Comparison of ENCODE assay signal across 8 cellular contexts in genomic region chr3:52220380-52221026, GRCh38. TPM values are rescaled to one million over a fixed set of nuclear protein-coding genes. Genes with fewer than 3 reads are reported as not detected.
DNase-seq lines count a peak whose midpoint lies in the region; ATAC-seq and TF ChIP-seq lines count a peak whose summit lies in the region.

No MANE protein-coding gene starts in this region.

- H3K9me3 Mint-ChIP-seq in CD8-positive, alpha-beta T cell, result no peaks in the 10 kb centered on the region
- H3K9me3 Mint-ChIP-seq in activated B cell treated with CpG ODN at 0.5 μM for 24 hours, result no peaks in the 10 kb centered on the region

- POLR2A ChIA-PET in CD8-positive, alpha-beta T cell (lab: Charles Lee), result interaction anchor here (0.6 to 3.7 kb wide), 18 partner anchors 9 to 738 kb away, joined by 3 to 29 read pairs (median 4); partner anchors contain the start of genes GLYCTK, TWF2 and WDR82
- POLR2A ChIA-PET in activated B cell treated with CpG ODN at 0.5 μM for 24 hours (lab: Charles Lee), result interaction anchor here (0.6 to 5.1 kb wide), 12 partner anchors 9 to 236 kb away, joined by 3 to 51 read pairs (median 5); partner anchors contain the start of genes ALAS1, GLYCTK, PPM1M and WDR82

- no peaks in the 10 kb centered on the region for H3K36me3 ChIP-seq in CD8-positive, alpha-beta T cell (ENCODE audit: insufficient read depth, low read length)

- peak; percentile 58 for ATAC-seq in CD8-positive, alpha-beta T cell
- peak; percentile 59 for ATAC-seq in activated B cell treated with CpG ODN at 0.5 μM for 24 hours (ENCODE audit: low read depth)

- DNase-seq in CD8-positive, alpha-beta T cell, result peak; percentile 75 to 96 (median 85)
- DNase-seq in HCEC 1CT, result peak; percentile 65
- peak; percentile 33 for DNase-seq in NCI-H2196 treated with DMSO at 0.1 percent for 48 hours (lab: John Stamatoyannopoulos, UW; ENCODE audit: unreplicated experiment)
- peak; percentile 80 for DNase-seq in activated B cell treated with CpG ODN at 0.5 μM for 24 hours
- peak; percentile 72 to 84 for DNase-seq in T47D (ENCODE audit: low read depth in 1 of 2, low spot score in 1 of 2)
- DNase-seq in islet precursor cell, result peak; percentile 92
- peak; percentile 83 to 86 (median 86) for DNase-seq in stimulated activated CD4-positive, alpha-beta T cell treated with anti-CD3 and anti-CD28 coated beads, Interleukin-1b, Interleukin-23, amount 100 ng/mL, for 24 hours (ENCODE audit: low read depth in 4 of 4, low spot score in 1 of 4)
- no peak for DNase-seq in mesenteric fat pad (ENCODE audit: low spot score)

- in situ Hi-C loops in T47D (cut with HindIII; ENCODE audit: low pct_unique_long_range_greater_than_20kb, low sequenced_read_pairs), result no loop called here

- H3K4me3 Mint-ChIP-seq in CD8-positive, alpha-beta T cell, result peak overlapping the region; percentile 65
- H3K4me3 Mint-ChIP-seq in activated B cell treated with CpG ODN at 0.5 μM for 24 hours, result peak overlapping the region; percentile 50

- intact Hi-C loops in CD8-positive, alpha-beta T cell (cut with DNase I, micrococcal nuclease), result loop anchor here (1.0 to 10.0 kb wide), 6 partner anchors 18 to 227 kb away; partner anchors contain the start of genes ALAS1 (in 1 of the 2), DUSP7 (in 1 of the 2) and TWF2 (in 1 of the 2)
- intact Hi-C loops in activated B cell treated with CpG ODN at 0.5 μM for 24 hours (cut with micrococcal nuclease), result loop anchor here (1.0 to 5.0 kb wide), 5 partner anchors 19 to 218 kb away; partner anchors contain the start of genes TWF2 and WDR82

- H3K27me3 Mint-ChIP-seq in CD8-positive, alpha-beta T cell (ENCODE audit: low read depth), result no peaks in the 10 kb centered on the region
- H3K27me3 Mint-ChIP-seq in activated B cell treated with CpG ODN at 0.5 μM for 24 hours, result no peaks in the 10 kb centered on the region

- H3K9me3 ChIP-seq in CD8-positive, alpha-beta T cell (ENCODE audit: low read length), result no peaks in the 10 kb centered on the region

- H3K4me1 ChIP-seq in CD8-positive, alpha-beta T cell (ENCODE audit: insufficient read depth, low read length), result peaks cover 92% of the 10 kb centered on the region

- H3K27ac Mint-ChIP-seq in CD8-positive, alpha-beta T cell, result peak overlapping the region; percentile 70
- peak overlapping the region; percentile 53 for H3K27ac Mint-ChIP-seq in activated B cell treated with CpG ODN at 0.5 μM for 24 hours

- peak; percentile 70 for TF ChIP-seq CTCF in CD8-positive, alpha-beta T cell (IDR thresholded peaks at IDR 0.05)
- TF ChIP-seq CTCF in activated B cell treated with CpG ODN at 0.5 μM for 24 hours (IDR thresholded peaks at IDR 0.05), result no peak

- CTCF ChIA-PET in CD8-positive, alpha-beta T cell (lab: Charles Lee), result interaction anchor here (0.6 to 12.4 kb wide), 49 partner anchors 9 to 258 kb away, joined by 3 to 263 read pairs (median 6); partner anchors contain the start of genes ALAS1, GLYCTK, PPM1M and TWF2
- CTCF ChIA-PET in activated B cell treated with CpG ODN at 0.5 μM for 24 hours (lab: Charles Lee), result interaction anchor here (0.6 to 5.1 kb wide), 22 partner anchors 8 to 227 kb away, joined by 3 to 58 read pairs (median 4); partner anchors contain the start of genes GLYCTK, TWF2 and WDR82

- peaks cover 85% of the 10 kb centered on the region for H3K4me1 Mint-ChIP-seq in CD8-positive, alpha-beta T cell (ENCODE audit: low read depth)
- peaks cover 88% of the 10 kb centered on the region for H3K4me1 Mint-ChIP-seq in activated B cell treated with CpG ODN at 0.5 μM for 24 hours

- H3K27ac ChIP-seq in CD8-positive, alpha-beta T cell (ENCODE audit: low read depth, low read length), result no peak overlapping the region

- H3K27me3 ChIP-seq in CD8-positive, alpha-beta T cell (ENCODE audit: insufficient read depth, low read length), result no peaks in the 10 kb centered on the region

- H3K4me3 ChIP-seq in CD8-positive, alpha-beta T cell (ENCODE audit: low read depth, low read length), result no peak overlapping the region

- H3K36me3 Mint-ChIP-seq in CD8-positive, alpha-beta T cell, result peaks cover 9% of the 10 kb centered on the region
- H3K36me3 Mint-ChIP-seq in activated B cell treated with CpG ODN at 0.5 μM for 24 hours (ENCODE audit: low read depth), result peaks cover 53% of the 10 kb centered on the region

RNA-seq across cellular contexts. Expression of gene TLR9, which starts 4.9 kb away (rescaled TPM):
- under 1 TPM in 1 of 2 experiments, not detected in 1; 0.33 TPM for total RNA-seq in CD8-positive, alpha-beta T cell
- total RNA-seq in activated B cell treated with CpG ODN at 0.5 μM for 24 hours (10.4 and 11.4 TPM in 2 replicates), mesenteric fat pad (0.19 TPM)

RNA-seq across cellular contexts. Expression of gene TWF2, which starts 18.5 kb away (rescaled TPM):
- total RNA-seq in CD8-positive, alpha-beta T cell, result 10 to 100 TPM; 31.1 to 31.2 TPM
- total RNA-seq in activated B cell treated with CpG ODN at 0.5 μM for 24 hours, result 74.1 and 76.7 TPM in 2 replicates
- total RNA-seq in mesenteric fat pad, result 52.4 TPM

RNA-seq across cellular contexts. Expression of gene ALAS1, which starts 22.5 kb away (rescaled TPM):
- 1 to 10 TPM; 6.0 to 6.6 TPM for total RNA-seq in CD8-positive, alpha-beta T cell
- total RNA-seq in activated B cell treated with CpG ODN at 0.5 μM for 24 hours (25.9 and 27.6 TPM in 2 replicates), mesenteric fat pad (134 TPM)

RNA-seq across cellular contexts. Expression of gene PPM1M, which starts 25.1 kb away (rescaled TPM):
- 10 to 100 TPM; 43.9 to 46.9 TPM for total RNA-seq in CD8-positive, alpha-beta T cell
- total RNA-seq in activated B cell treated with CpG ODN at 0.5 μM for 24 hours (44.4 and 44.6 TPM in 2 replicates), mesenteric fat pad (26.8 TPM)

RNA-seq across cellular contexts. Expression of gene WDR82, which starts 57.9 kb away (rescaled TPM):
- total RNA-seq in CD8-positive, alpha-beta T cell, result 100 to 1,000 TPM; 115 to 117 TPM
- total RNA-seq in activated B cell treated with CpG ODN at 0.5 μM for 24 hours, result 84.1 and 86.4 TPM in 2 replicates
- 52.7 TPM for total RNA-seq in mesenteric fat pad
